ENCODE assay signal across 8 cellular contexts in genomic region chr5:115069087-115069968, GRCh38.
DNase-seq lines count a peak whose midpoint lies in the region; ATAC-seq and TF ChIP-seq lines count a peak whose summit lies in the region.

No MANE protein-coding gene starts in this region.

- H3K9me3 Mint-ChIP-seq in HFFc6, result no peaks in the 10 kb centered on the region
- H3K9me3 Mint-ChIP-seq in activated naive CD8-positive, alpha-beta T cell treated with anti-CD3 and anti-CD28 coated beads, Interleukin-2, amount 50 U/mL, for 24 hours, result peaks cover 6% of the 10 kb centered on the region
- peaks cover 0 to 4% of the 10 kb centered on the region in 2 donors for H3K9me3 Mint-ChIP-seq in stimulated activated naive B cell treated with anti-CD40 and anti-IgM and Interleukin-4, amounts not matched to agents 10 μg/mL and 1 μg/mL and 100 μg/mL, for 72 hours

- DNase-seq in AG08396 (ENCODE audit: low spot score) (peak; percentile 39), GM04503 (ENCODE audit: low read depth) (peak; percentile 11), HFFc6 (peak; percentile 52), NCI-H1048 (lab: John Stamatoyannopoulos, UW) (peak; percentile 7), iPS DF 19.7 (ENCODE audit: low read depth, low spot score) (peak; percentile 30)
- DNase-seq in activated naive CD8-positive, alpha-beta T cell treated with anti-CD3 and anti-CD28 coated beads, Interleukin-2, amount 50 U/mL, for 24 hours, result no peak
- DNase-seq in stimulated activated naive B cell treated with anti-CD40 and anti-IgM and Interleukin-4, amounts not matched to agents 10 μg/mL and 1 μg/mL and 100 μg/mL, for 72 hours, result no peak
- DNase-seq in activated effector memory CD4-positive, alpha-beta T cell treated with Interleukin-2 at 50 U/mL for 16 hours, result no peak

- no peak overlapping the region for H3K4me3 Mint-ChIP-seq in HFFc6
- H3K4me3 Mint-ChIP-seq in activated naive CD8-positive, alpha-beta T cell treated with anti-CD3 and anti-CD28 coated beads, Interleukin-2, amount 50 U/mL, for 24 hours, result no peak overlapping the region
- H3K4me3 Mint-ChIP-seq in stimulated activated naive B cell treated with anti-CD40 and anti-IgM and Interleukin-4, amounts not matched to agents 10 μg/mL and 1 μg/mL and 100 μg/mL, for 72 hours, result no peak overlapping the region

- H3K27me3 Mint-ChIP-seq in HFFc6 (ENCODE audit: insufficient read depth), result peaks cover 4% of the 10 kb centered on the region; the same call in 1 of the 2 replicates
- peaks cover 27% of the 10 kb centered on the region for H3K27me3 Mint-ChIP-seq in activated naive CD8-positive, alpha-beta T cell treated with anti-CD3 and anti-CD28 coated beads, Interleukin-2, amount 50 U/mL, for 24 hours
- peaks cover 29 to 43% of the 10 kb centered on the region in 2 donors for H3K27me3 Mint-ChIP-seq in stimulated activated naive B cell treated with anti-CD40 and anti-IgM and Interleukin-4, amounts not matched to agents 10 μg/mL and 1 μg/mL and 100 μg/mL, for 72 hours

- TF ChIP-seq CTCF in HFFc6 (IDR thresholded peaks at IDR 0.05), result peak; percentile 82

- peak; percentile 31 for ATAC-seq in activated naive CD8-positive, alpha-beta T cell treated with anti-CD3 and anti-CD28 coated beads, Interleukin-2, amount 50 U/mL, for 24 hours
- peak; percentile 45 to 51 for ATAC-seq in stimulated activated naive B cell treated with anti-CD40 and anti-IgM and Interleukin-4, amounts not matched to agents 10 μg/mL and 1 μg/mL and 100 μg/mL, for 72 hours (replicated peaks)

- H3K27ac Mint-ChIP-seq in HFFc6, result no peak overlapping the region
- H3K27ac Mint-ChIP-seq in activated naive CD8-positive, alpha-beta T cell treated with anti-CD3 and anti-CD28 coated beads, Interleukin-2, amount 50 U/mL, for 24 hours, result no peak overlapping the region
- peak overlapping the region; percentile 20 for H3K27ac Mint-ChIP-seq in stimulated activated naive B cell treated with anti-CD40 and anti-IgM and Interleukin-4, amounts not matched to agents 10 μg/mL and 1 μg/mL and 100 μg/mL, for 72 hours

- H3K36me3 Mint-ChIP-seq in HFFc6 (ENCODE audit: low read depth), result no peaks in the 10 kb centered on the region
- no peaks in the 10 kb centered on the region for H3K36me3 Mint-ChIP-seq in activated naive CD8-positive, alpha-beta T cell treated with anti-CD3 and anti-CD28 coated beads, Interleukin-2, amount 50 U/mL, for 24 hours (ENCODE audit: low read depth)
- peaks cover 0 to 2% of the 10 kb centered on the region in 2 donors for H3K36me3 Mint-ChIP-seq in stimulated activated naive B cell treated with anti-CD40 and anti-IgM and Interleukin-4, amounts not matched to agents 10 μg/mL and 1 μg/mL and 100 μg/mL, for 72 hours

- peaks cover 11% of the 10 kb centered on the region; the same call in 1 of the 2 replicates for H3K4me1 Mint-ChIP-seq in HFFc6 (ENCODE audit: low read depth)
- peaks cover 18% of the 10 kb centered on the region for H3K4me1 Mint-ChIP-seq in activated naive CD8-positive, alpha-beta T cell treated with anti-CD3 and anti-CD28 coated beads, Interleukin-2, amount 50 U/mL, for 24 hours
- peaks cover 14 to 18% of the 10 kb centered on the region in 2 donors for H3K4me1 Mint-ChIP-seq in stimulated activated naive B cell treated with anti-CD40 and anti-IgM and Interleukin-4, amounts not matched to agents 10 μg/mL and 1 μg/mL and 100 μg/mL, for 72 hours

Comparison
In these comparisons a context has a peak if more than half of its experiments do, and no peak if none do; other contexts are left out.
1. DNase-seq: peak in AG08396 (single experiment), GM04503 (single experiment), HFFc6 (single experiment), NCI-H1048 (single experiment) and iPS DF 19.7 (single experiment); none in activated naive CD8-positive, alpha-beta T cell treated with anti-CD3 and anti-CD28 coated beads, Interleukin-2, amount 50 U/mL, for 24 hours (single experiment), stimulated activated naive B cell treated with anti-CD40 and anti-IgM and Interleukin-4, amounts not matched to agents 10 μg/mL and 1 μg/mL and 100 μg/mL, for 72 hours (single experiment) and activated effector memory CD4-positive, alpha-beta T cell treated with Interleukin-2 at 50 U/mL for 16 hours (single experiment).